In the genomic region with DNA sequence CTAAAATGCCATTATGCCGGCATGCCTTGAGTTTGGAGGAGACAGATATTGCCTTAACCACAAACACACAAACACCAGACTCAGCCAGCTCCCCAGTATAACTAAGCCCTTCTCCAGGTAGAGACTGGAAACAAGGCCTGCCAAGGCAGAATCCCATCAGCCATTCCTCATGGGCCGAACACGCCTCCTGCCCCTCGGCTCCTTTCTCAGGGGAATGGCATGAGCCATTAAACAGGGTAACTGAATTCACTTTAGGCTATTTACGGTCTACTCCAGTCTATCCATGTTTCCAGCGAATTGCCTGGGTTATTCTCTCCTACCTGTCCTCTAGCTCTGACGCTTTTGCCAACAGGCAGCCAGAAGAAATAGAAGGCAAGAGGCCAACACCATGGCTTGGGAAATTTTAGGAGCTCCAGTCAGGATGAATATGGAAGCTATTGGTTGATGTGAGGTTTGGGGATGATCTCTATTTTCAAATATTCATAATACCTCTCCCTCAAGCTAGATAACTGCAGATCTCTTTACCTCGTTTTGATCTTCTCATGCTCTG, we compare ENCODE assay signal across 19 cellular contexts. TPM values are rescaled to one million over a fixed set of nuclear protein-coding genes. Genes with fewer than 3 reads are reported as not detected.
DNase-seq lines count a peak whose midpoint lies in the region; ATAC-seq lines count a peak whose summit lies in the region.
"Had no signal": no experiment of that assay in that cellular context is flagged by ENCODE, and none has a peak within 500 bp of the region (broad histone marks: within the 10 kb centered on the region; RNA-seq: fewer than 3 reads in every experiment).

No MANE protein-coding gene starts in this region.

- no peak overlapping the region for H3K4me3 Mint-ChIP-seq in activated naive CD4-positive, alpha-beta T cell treated with anti-CD3 and anti-CD28 coated beads, Interleukin-2, amount 50 U/mL, for 24 hours
- no peak overlapping the region for H3K4me3 Mint-ChIP-seq in activated CD4-positive, alpha-beta memory T cell treated with anti-CD3 and anti-CD28 coated beads for 36 hours
- no peak overlapping the region for H3K4me3 Mint-ChIP-seq in effector memory CD8-positive, alpha-beta T cell
- no peak overlapping the region for H3K4me3 Mint-ChIP-seq in stimulated activated naive B cell treated with anti-CD40 and anti-IgM and Interleukin-4, amounts not matched to agents 10 μg/mL and 1 μg/mL and 100 μg/mL, for 72 hours
- H3K4me3 Mint-ChIP-seq: activated naive CD4-positive, alpha-beta T cell treated with anti-CD3 and anti-CD28 coated beads, Interleukin-2, amount 10 ng/mL, durations not matched to agents 7 days and 5 days had no signal

- peak overlapping the region; percentile 42 for H3K27ac Mint-ChIP-seq in activated naive CD4-positive, alpha-beta T cell treated with anti-CD3 and anti-CD28 coated beads, Interleukin-2, amount 50 U/mL, for 24 hours
- peak overlapping the region; percentile 63 for H3K27ac Mint-ChIP-seq in activated CD4-positive, alpha-beta memory T cell treated with anti-CD3 and anti-CD28 coated beads for 36 hours
- H3K27ac Mint-ChIP-seq in effector memory CD8-positive, alpha-beta T cell: peak overlapping the region; percentile 94 to 95
- peak overlapping the region; percentile 57 for H3K27ac Mint-ChIP-seq in stimulated activated naive B cell treated with anti-CD40 and anti-IgM and Interleukin-4, amounts not matched to agents 10 μg/mL and 1 μg/mL and 100 μg/mL, for 72 hours

- CTCF ChIA-PET in activated CD4-positive, alpha-beta memory T cell treated with anti-CD3 and anti-CD28 coated beads for 36 hours (lab: Charles Lee): interaction anchor here (1.3 to 1.9 kb wide), 2 partner anchors 70 to 130 kb away, joined by 3 to 8 read pairs; no protein-coding TSS in a partner anchor

- intact Hi-C loops in activated CD4-positive, alpha-beta memory T cell treated with anti-CD3 and anti-CD28 coated beads for 36 hours (cut with micrococcal nuclease): loop anchor here (5.0 kb wide), 1 partner anchor 1144 kb away; no protein-coding TSS in a partner anchor

- peaks cover 2% of the 10 kb centered on the region for H3K36me3 Mint-ChIP-seq in activated naive CD4-positive, alpha-beta T cell treated with anti-CD3 and anti-CD28 coated beads, Interleukin-2, amount 50 U/mL, for 24 hours
- H3K36me3 Mint-ChIP-seq in activated CD4-positive, alpha-beta memory T cell treated with anti-CD3 and anti-CD28 coated beads for 36 hours: peaks cover 9% of the 10 kb centered on the region
- H3K36me3 Mint-ChIP-seq in effector memory CD8-positive, alpha-beta T cell (ENCODE audit: insufficient read depth): peaks cover 18% of the 10 kb centered on the region
- peaks cover 23 to 41% of the 10 kb centered on the region in 2 donors for H3K36me3 Mint-ChIP-seq in stimulated activated naive B cell treated with anti-CD40 and anti-IgM and Interleukin-4, amounts not matched to agents 10 μg/mL and 1 μg/mL and 100 μg/mL, for 72 hours

- H3K4me1 Mint-ChIP-seq in activated naive CD4-positive, alpha-beta T cell treated with anti-CD3 and anti-CD28 coated beads, Interleukin-2, amount 50 U/mL, for 24 hours: peaks cover 73% of the 10 kb centered on the region
- H3K4me1 Mint-ChIP-seq in activated CD4-positive, alpha-beta memory T cell treated with anti-CD3 and anti-CD28 coated beads for 36 hours (ENCODE audit: low read depth): peaks cover 77% of the 10 kb centered on the region
- H3K4me1 Mint-ChIP-seq in effector memory CD8-positive, alpha-beta T cell (ENCODE audit: low read depth in 2 of 2): peaks cover 50 to 79% of the 10 kb centered on the region in 2 donors
- peaks cover 58 to 77% of the 10 kb centered on the region in 2 donors for H3K4me1 Mint-ChIP-seq in stimulated activated naive B cell treated with anti-CD40 and anti-IgM and Interleukin-4, amounts not matched to agents 10 μg/mL and 1 μg/mL and 100 μg/mL, for 72 hours

- ATAC-seq in effector memory CD8-positive, alpha-beta T cell (replicated peaks): no peak
- ATAC-seq in stimulated activated naive B cell treated with anti-CD40 and anti-IgM and Interleukin-4, amounts not matched to agents 10 μg/mL and 1 μg/mL and 100 μg/mL, for 72 hours (replicated peaks): no peak
- ATAC-seq: foreskin keratinocyte had no signal

- H3K9me3 Mint-ChIP-seq in activated naive CD4-positive, alpha-beta T cell treated with anti-CD3 and anti-CD28 coated beads, Interleukin-2, amount 50 U/mL, for 24 hours: no peaks in the 10 kb centered on the region
- H3K9me3 Mint-ChIP-seq in activated CD4-positive, alpha-beta memory T cell treated with anti-CD3 and anti-CD28 coated beads for 36 hours: no peaks in the 10 kb centered on the region
- H3K9me3 Mint-ChIP-seq in effector memory CD8-positive, alpha-beta T cell: no peaks in the 10 kb centered on the region
- no peaks in the 10 kb centered on the region for H3K9me3 Mint-ChIP-seq in stimulated activated naive B cell treated with anti-CD40 and anti-IgM and Interleukin-4, amounts not matched to agents 10 μg/mL and 1 μg/mL and 100 μg/mL, for 72 hours
- H3K9me3 Mint-ChIP-seq: activated naive CD4-positive, alpha-beta T cell treated with anti-CD3 and anti-CD28 coated beads, Interleukin-2, amount 10 ng/mL, durations not matched to agents 7 days and 5 days had no signal

- no peak for DNase-seq in activated naive CD4-positive, alpha-beta T cell treated with Interleukin-2 at 50 U/mL for 16 hours
- DNase-seq in activated CD4-positive, alpha-beta memory T cell treated with anti-CD3 and anti-CD28 coated beads for 36 hours: no peak
- no peak for DNase-seq in effector memory CD8-positive, alpha-beta T cell
- no peak for DNase-seq in stimulated activated naive B cell treated with anti-CD40 and anti-IgM and Interleukin-4, amounts not matched to agents 10 μg/mL and 1 μg/mL and 100 μg/mL, for 72 hours
- DNase-seq in retina (no peak), SHP77 (lab: John Stamatoyannopoulos, UW) (no peak), GOT3 (lab: John Stamatoyannopoulos, UW) (no peak)
- DNase-seq: activated naive CD4-positive, alpha-beta T cell treated with anti-CD3 and anti-CD28 coated beads, Interleukin-2, amount 10 ng/mL, durations not matched to agents 7 days and 5 days; DMS 273 treated with DMSO at 0.1 percent for 48 hours; effector CD4-positive, alpha-beta T cell; foreskin keratinocyte; KBM-7; left ventricle myocardium inferior; midbrain; NCI-H2171 treated with DMSO at 0.1 percent for 48 hours; NCI-H526; stimulated activated CD4-positive, alpha-beta T cell treated with anti-CD3 and anti-CD28 coated beads, Interleukin-1b, Interleukin-23, amount 100 ng/mL, for 48 hours; testis had no signal

- POLR2A ChIA-PET in activated CD4-positive, alpha-beta memory T cell treated with anti-CD3 and anti-CD28 coated beads for 36 hours (lab: Charles Lee): no interaction called here

- no peaks in the 10 kb centered on the region for H3K27me3 Mint-ChIP-seq in activated naive CD4-positive, alpha-beta T cell treated with anti-CD3 and anti-CD28 coated beads, Interleukin-2, amount 50 U/mL, for 24 hours
- peaks cover 2% of the 10 kb centered on the region for H3K27me3 Mint-ChIP-seq in activated CD4-positive, alpha-beta memory T cell treated with anti-CD3 and anti-CD28 coated beads for 36 hours
- no peaks in the 10 kb centered on the region for H3K27me3 Mint-ChIP-seq in effector memory CD8-positive, alpha-beta T cell
- no peaks in the 10 kb centered on the region for H3K27me3 Mint-ChIP-seq in stimulated activated naive B cell treated with anti-CD40 and anti-IgM and Interleukin-4, amounts not matched to agents 10 μg/mL and 1 μg/mL and 100 μg/mL, for 72 hours

RNA-seq across cellular contexts. Expression of a gene that starts 4.9 kb away (rescaled TPM):
- total RNA-seq in activated CD4-positive, alpha-beta memory T cell treated with anti-CD3 and anti-CD28 coated beads for 36 hours: 10 to 100 TPM; 67.1 to 67.7 TPM

RNA-seq across cellular contexts. Expression of a gene that starts 56.1 kb away (rescaled TPM):
- total RNA-seq in activated CD4-positive, alpha-beta memory T cell treated with anti-CD3 and anti-CD28 coated beads for 36 hours: 10 to 100 TPM; 26.0 to 28.0 TPM

Comparison
In these comparisons a context has a peak if more than half of its experiments do, and no peak if none do; other contexts are left out.
1. H3K27ac Mint-ChIP-seq: peak in every context shown above with its lines; median percentile 94 in effector memory CD8-positive, alpha-beta T cell; 63 in activated CD4-positive, alpha-beta memory T cell treated with anti-CD3 and anti-CD28 coated beads for 36 hours; 57 in stimulated activated naive B cell treated with anti-CD40 and anti-IgM and Interleukin-4, amounts not matched to agents 10 μg/mL and 1 μg/mL and 100 μg/mL, for 72 hours; 42 in activated naive CD4-positive, alpha-beta T cell treated with anti-CD3 and anti-CD28 coated beads, Interleukin-2, amount 50 U/mL, for 24 hours.